In the genomic region with DNA sequence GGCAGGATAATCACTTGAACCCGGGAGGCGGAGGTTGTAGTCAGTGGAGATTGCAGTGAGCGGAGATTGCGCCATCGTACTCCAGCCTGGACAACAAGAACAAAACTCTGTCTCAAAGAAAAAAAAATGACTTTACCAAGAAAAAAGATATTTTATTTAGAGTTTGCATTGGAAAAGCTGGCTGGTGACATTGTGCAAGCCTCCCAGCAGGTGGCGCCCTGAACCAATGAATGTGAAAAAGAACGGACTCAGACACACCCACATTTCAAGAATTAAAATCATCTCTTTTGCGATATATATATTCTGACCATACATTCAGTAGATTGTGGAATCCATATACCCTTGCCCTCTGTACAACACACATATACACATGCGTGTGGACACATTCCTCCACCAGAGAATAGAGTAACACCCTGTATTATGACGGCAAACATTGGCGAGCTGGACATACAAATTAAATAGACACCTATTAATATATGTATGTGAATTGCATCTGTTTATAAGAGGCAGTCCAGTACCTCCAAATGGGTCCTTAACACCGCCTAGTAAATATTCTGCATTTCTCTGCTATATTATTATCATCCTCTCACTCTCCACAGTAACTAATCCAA, we compare ENCODE assay signal across 9 cellular contexts. TPM values are rescaled to one million over a fixed set of nuclear protein-coding genes. Genes with fewer than 3 reads are reported as not detected.
A peak's percentile ranks its signal among the peaks of the same experiment; 100 is the strongest.
DNase-seq lines count a peak whose midpoint lies in the region; ATAC-seq and TF ChIP-seq lines count a peak whose summit lies in the region.
"Had no signal": no experiment of that assay in that cellular context is flagged by ENCODE, and none has a peak within 500 bp of the region (broad histone marks: within the 10 kb centered on the region; RNA-seq: fewer than 3 reads in every experiment).

No MANE protein-coding gene starts in this region.

- H3F3A ChIP-seq in OCI-LY1 (ENCODE audit: insufficient read depth, low read length): no peaks in the 10 kb centered on the region

- H3K9me3 Mint-ChIP-seq in CD8-positive, alpha-beta memory T cell: no peaks in the 10 kb centered on the region
- H3K9me3 Mint-ChIP-seq in naive thymus-derived CD8-positive, alpha-beta T cell: no peaks in the 10 kb centered on the region
- no peaks in the 10 kb centered on the region for H3K9me3 Mint-ChIP-seq in stimulated activated naive B cell treated with anti-CD40 and anti-IgM and Interleukin-4, amounts not matched to agents 10 μg/mL and 1 μg/mL and 100 μg/mL, for 72 hours

- no peaks in the 10 kb centered on the region for H3K9me2 ChIP-seq in OCI-LY1 (ENCODE audit: low read depth, low read length)

- peak; percentile 86 for TF ChIP-seq CTCF in OCI-LY1 (IDR thresholded peaks at IDR 0.05; ENCODE audit: low read length)
- TF ChIP-seq CTCF in esophagus muscularis mucosa (IDR thresholded peaks at IDR 0.05): peak; percentile 66 to 81 (median 69)

- H3K27ac ChIP-seq in CD8-positive, alpha-beta memory T cell (ENCODE audit: low read depth, low read length): no peak overlapping the region
- H3K27ac ChIP-seq in OCI-LY1 (ENCODE audit: low read depth, low read length, poor library complexity, severe bottlenecking) (no peak overlapping the region), esophagus muscularis mucosa (replicated peaks in 1 of 4) (no peak overlapping the region)

- H3K4me3 Mint-ChIP-seq in CD8-positive, alpha-beta memory T cell: no peak overlapping the region
- no peak overlapping the region for H3K4me3 Mint-ChIP-seq in naive thymus-derived CD8-positive, alpha-beta T cell
- no peak overlapping the region for H3K4me3 Mint-ChIP-seq in stimulated activated naive B cell treated with anti-CD40 and anti-IgM and Interleukin-4, amounts not matched to agents 10 μg/mL and 1 μg/mL and 100 μg/mL, for 72 hours

- ATAC-seq in naive thymus-derived CD8-positive, alpha-beta T cell: no peak
- ATAC-seq in stimulated activated naive B cell treated with anti-CD40 and anti-IgM and Interleukin-4, amounts not matched to agents 10 μg/mL and 1 μg/mL and 100 μg/mL, for 72 hours (replicated peaks): peak; percentile 48 to 65
- no peak for ATAC-seq in HG02588 (IDR thresholded peaks at IDR 0.05; ENCODE audit: unreplicated experiment)

- peaks cover 2 to 15% of the 10 kb centered on the region in 2 donors for H3K27me3 Mint-ChIP-seq in CD8-positive, alpha-beta memory T cell
- H3K27me3 Mint-ChIP-seq in naive thymus-derived CD8-positive, alpha-beta T cell: peaks cover 4 to 8% (median 6%) of the 10 kb centered on the region in 5 donors
- no peaks in the 10 kb centered on the region for H3K27me3 Mint-ChIP-seq in stimulated activated naive B cell treated with anti-CD40 and anti-IgM and Interleukin-4, amounts not matched to agents 10 μg/mL and 1 μg/mL and 100 μg/mL, for 72 hours

- CTCF ChIA-PET in CD8-positive, alpha-beta memory T cell (lab: Charles Lee): interaction anchor here (0.6 to 2.5 kb wide), 9 partner anchors 9 to 875 kb away, joined by 3 to 8 read pairs (median 3); no protein-coding TSS in a partner anchor
- CTCF ChIA-PET in HEK293T (lab: Yijun Ruan, JAX): interaction anchor here (0.6 to 4.5 kb wide), 10 partner anchors 15 to 759 kb away, joined by 3 to 37 read pairs (median 4); no protein-coding TSS in a partner anchor

- H3K4me3 ChIP-seq in CD8-positive, alpha-beta memory T cell (ENCODE audit: low read length): no peak overlapping the region
- H3K4me3 ChIP-seq in OCI-LY1 (ENCODE audit: low read depth, low read length, poor library complexity, severe bottlenecking) (no peak overlapping the region), esophagus muscularis mucosa (no peak overlapping the region)

- no peaks in the 10 kb centered on the region for H4K20me1 ChIP-seq in OCI-LY1 (ENCODE audit: insufficient read depth, low read length)

- POLR2A ChIA-PET in CD8-positive, alpha-beta memory T cell (lab: Charles Lee): interaction anchor here (0.6 kb wide), 1 partner anchor 1146 kb away, joined by 6 read pairs; no protein-coding TSS in a partner anchor
- POLR2A ChIA-PET in HEK293T (lab: Yijun Ruan, JAX): no interaction called here
- POLR2A ChIA-PET in naive thymus-derived CD8-positive, alpha-beta T cell (lab: Charles Lee): interaction anchor here (0.6 kb wide), 1 partner anchor 11 kb away, joined by 4 read pairs; no protein-coding TSS in a partner anchor

- no peak overlapping the region for H3K27ac Mint-ChIP-seq in CD8-positive, alpha-beta memory T cell
- no peak overlapping the region for H3K27ac Mint-ChIP-seq in naive thymus-derived CD8-positive, alpha-beta T cell
- H3K27ac Mint-ChIP-seq in stimulated activated naive B cell treated with anti-CD40 and anti-IgM and Interleukin-4, amounts not matched to agents 10 μg/mL and 1 μg/mL and 100 μg/mL, for 72 hours: no peak overlapping the region

- no peaks in the 10 kb centered on the region for H3K4me1 Mint-ChIP-seq in CD8-positive, alpha-beta memory T cell
- no peaks in the 10 kb centered on the region for H3K4me1 Mint-ChIP-seq in naive thymus-derived CD8-positive, alpha-beta T cell
- H3K4me1 Mint-ChIP-seq in stimulated activated naive B cell treated with anti-CD40 and anti-IgM and Interleukin-4, amounts not matched to agents 10 μg/mL and 1 μg/mL and 100 μg/mL, for 72 hours: no peaks in the 10 kb centered on the region

- no peak for TF ChIP-seq EP300 in esophagus muscularis mucosa (IDR thresholded peaks at IDR 0.05)

- intact Hi-C loops in esophagus muscularis mucosa (cut with DNase I): no loop called here

- no peaks in the 10 kb centered on the region for H3K36me3 ChIP-seq in CD8-positive, alpha-beta memory T cell (ENCODE audit: insufficient read depth, low read length)
- no peaks in the 10 kb centered on the region for H3K36me3 ChIP-seq in OCI-LY1 (ENCODE audit: insufficient read depth, low read length)
- no peaks in the 10 kb centered on the region for H3K36me3 ChIP-seq in esophagus muscularis mucosa

- H3K9me3 ChIP-seq in CD8-positive, alpha-beta memory T cell (ENCODE audit: low read length): no peaks in the 10 kb centered on the region
- H3K9me3 ChIP-seq in OCI-LY1 (ENCODE audit: low read length) (no peaks in the 10 kb centered on the region), esophagus muscularis mucosa (no peaks in the 10 kb centered on the region)

- 48% methylated on average over 12 of the region's 12 CpGs for WGBS in esophagus muscularis mucosa

- no peaks in the 10 kb centered on the region for H3K79me2 ChIP-seq in OCI-LY1 (ENCODE audit: insufficient read depth, low read length)

- peak; percentile 31 to 67 (median 52) for DNase-seq in CD8-positive, alpha-beta memory T cell
- peak; percentile 70 for DNase-seq in HEK293T (ENCODE audit: extremely low spot score)
- peak; percentile 71 for DNase-seq in activated T-cell treated with anti-CD3 and anti-CD28 coated beads for 1 hour (ENCODE audit: low read depth)
- no peak for DNase-seq in esophagus muscularis mucosa (ENCODE audit: extremely low spot score)
- DNase-seq in naive thymus-derived CD8-positive, alpha-beta T cell: peak; percentile 23 to 76 (median 57)
- peak; percentile 26 for DNase-seq in stimulated activated naive B cell treated with anti-CD40 and anti-IgM and Interleukin-4, amounts not matched to agents 10 μg/mL and 1 μg/mL and 100 μg/mL, for 72 hours

- no peak for TF ChIP-seq POLR2A in esophagus muscularis mucosa (IDR thresholded peaks at IDR 0.05; ENCODE audit: low read depth)

- no peaks in the 10 kb centered on the region for H3K36me3 Mint-ChIP-seq in CD8-positive, alpha-beta memory T cell
- H3K36me3 Mint-ChIP-seq in naive thymus-derived CD8-positive, alpha-beta T cell: no peaks in the 10 kb centered on the region
- H3K36me3 Mint-ChIP-seq in stimulated activated naive B cell treated with anti-CD40 and anti-IgM and Interleukin-4, amounts not matched to agents 10 μg/mL and 1 μg/mL and 100 μg/mL, for 72 hours: no peaks in the 10 kb centered on the region

- H3K4me2 ChIP-seq in OCI-LY1 (ENCODE audit: low read length): no peak overlapping the region

- no peak overlapping the region for H3K9ac ChIP-seq in OCI-LY1 (ENCODE audit: low read length)

- H3K4me1 ChIP-seq in CD8-positive, alpha-beta memory T cell (ENCODE audit: insufficient read depth, low read length): no peaks in the 10 kb centered on the region
- H3K4me1 ChIP-seq in OCI-LY1 (ENCODE audit: insufficient read depth, low read length, severe bottlenecking) (no peaks in the 10 kb centered on the region), esophagus muscularis mucosa (no peaks in the 10 kb centered on the region)

- no peak overlapping the region for H2AFZ ChIP-seq in OCI-LY1 (ENCODE audit: low read length)

- no peaks in the 10 kb centered on the region for H3K27me3 ChIP-seq in CD8-positive, alpha-beta memory T cell (ENCODE audit: insufficient read depth, low read length, poor library complexity, severe bottlenecking)
- H3K27me3 ChIP-seq in OCI-LY1 (ENCODE audit: insufficient read depth, low read length) (no peaks in the 10 kb centered on the region), esophagus muscularis mucosa (peaks cover 0 to 7% (median 0%) of the 10 kb centered on the region in 4 donors)

TF ChIP-seq in HEK293T, 16 proteins besides CTCF, POLR2A, EP300 and RAD21:
- TF ChIP-seq ARNT (IDR thresholded peaks at IDR 0.05) (no peak), SP1 (IDR thresholded peaks at IDR 0.05) (no peak), HDGF (IDR thresholded peaks at IDR 0.05; ENCODE audit: borderline replicate concordance) (no peak), LEF1 (IDR thresholded peaks at IDR 0.05; ENCODE audit: borderline replicate concordance) (no peak), FOXK2 (IDR thresholded peaks at IDR 0.05) (no peak), L3MBTL2 (conservative IDR thresholded peaks at IDR 0.05) (no peak), CTBP1 (IDR thresholded peaks at IDR 0.05; ENCODE audit: borderline replicate concordance) (no peak), FOXM1 (IDR thresholded peaks at IDR 0.05; ENCODE audit: borderline replicate concordance) (no peak), BHLHE40 (IDR thresholded peaks at IDR 0.05; ENCODE audit: borderline replicate concordance) (no peak), ZNF384 (IDR thresholded peaks at IDR 0.05) (no peak), ELF4 (IDR thresholded peaks at IDR 0.05) (no peak)

RNA-seq across cellular contexts. Expression of gene CADM3, which starts 39.0 kb away (rescaled TPM):
- not detected for total RNA-seq in CD8-positive, alpha-beta memory T cell
- not detected for polyA plus RNA-seq in CD8-positive, alpha-beta memory T cell
- total RNA-seq in esophagus muscularis mucosa: 10 to 100 TPM; 10.8 to 24.7 (median 20.4) TPM
- total RNA-seq in naive thymus-derived CD8-positive, alpha-beta T cell: not detected
- not detected for polyA plus RNA-seq in naive thymus-derived CD8-positive, alpha-beta T cell
- total RNA-seq: T-helper 2 cell treated with Interferon-gamma antibody and Interleukin-4, amounts not matched to agents 100 ng/mL and 5 ng/mL, for 36 hours had no signal

RNA-seq across cellular contexts. Expression of gene AIM2, which starts 55.8 kb away (rescaled TPM):
- total RNA-seq in CD8-positive, alpha-beta memory T cell: 10 to 100 TPM; 41.1 to 42.3 TPM
- polyA plus RNA-seq in CD8-positive, alpha-beta memory T cell: 3.7 TPM
- total RNA-seq in esophagus muscularis mucosa: under 1 TPM in 2 of 4 donors, not detected in 2; 0.32 to 0.50 TPM
- total RNA-seq in naive thymus-derived CD8-positive, alpha-beta T cell: under 1 TPM; 0.86 to 0.93 TPM
- polyA plus RNA-seq in naive thymus-derived CD8-positive, alpha-beta T cell: under 1 TPM in 1 of 3 donors, not detected in 2; 0.60 TPM

Comparison
In these comparisons a context has a peak if more than half of its experiments do, and no peak if none do; other contexts are left out.
1. ATAC-seq: peak in stimulated activated naive B cell treated with anti-CD40 and anti-IgM and Interleukin-4, amounts not matched to agents 10 μg/mL and 1 μg/mL and 100 μg/mL, for 72 hours (2 of 2); none in naive thymus-derived CD8-positive, alpha-beta T cell (0 of 2) and HG02588 (single experiment).
2. RNA of gene CADM3, which starts 39.0 kb away (total RNA-seq): 10.8 to 24.7 TPM in esophagus muscularis mucosa; not detected in CD8-positive, alpha-beta memory T cell and not detected in naive thymus-derived CD8-positive, alpha-beta T cell; every median in the first group is over 10 times any median in the second.
3. RNA of gene AIM2, which starts 55.8 kb away (total RNA-seq): 41.1 to 42.3 TPM in CD8-positive, alpha-beta memory T cell; 0.86 to 0.93 TPM in naive thymus-derived CD8-positive, alpha-beta T cell and 0.32 to 0.50 TPM in esophagus muscularis mucosa; every median in the first group is over 10 times any median in the second.